ENCODE assay signal across 1 cellular context in the genomic region with DNA sequence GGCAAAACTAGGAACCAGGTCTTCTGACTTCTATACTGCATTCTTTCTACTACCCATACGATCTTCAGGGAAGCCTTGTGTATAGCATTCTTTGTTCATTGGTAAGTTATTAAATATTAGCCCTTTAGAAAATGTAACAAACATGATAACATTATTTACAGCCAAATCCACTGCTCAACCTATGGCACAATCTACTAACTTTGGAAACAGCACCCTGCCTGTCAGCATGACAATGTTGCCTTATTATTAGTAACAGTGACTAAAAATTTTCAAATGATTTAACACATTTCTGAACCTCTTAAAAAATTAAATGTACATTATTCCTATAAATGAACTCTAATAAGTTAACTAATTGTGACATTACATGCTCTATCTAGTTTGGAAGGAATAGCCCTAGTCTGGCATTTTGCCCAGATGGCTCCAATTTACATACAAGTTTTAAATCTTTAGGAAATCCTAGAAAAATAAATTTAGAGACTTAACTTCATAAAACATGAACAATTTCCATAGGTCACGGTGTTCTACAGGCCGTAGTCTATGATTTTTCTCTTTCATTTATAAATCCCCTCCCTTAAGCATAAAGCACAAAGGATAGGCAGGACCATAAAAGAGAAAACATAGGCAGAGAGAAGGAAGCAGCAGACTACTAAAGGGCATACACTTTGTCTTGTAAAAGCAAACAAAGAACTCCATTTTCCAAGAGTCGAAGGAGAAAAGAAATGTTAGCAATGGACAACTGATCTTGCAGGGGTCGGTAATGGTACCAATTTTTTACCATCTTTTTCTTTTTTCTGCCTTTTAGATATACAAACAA.
TF ChIP-seq lines count a peak whose summit lies in the region.

No MANE protein-coding gene starts in this region.

TF ChIP-seq in IMR-90, 13 proteins besides CTCF, POLR2A, EP300 and RAD21 (continued from another document):
- TF ChIP-seq RFX5 (IDR thresholded peaks at IDR 0.05; ENCODE audit: low read depth, low read length) (no peak), CHD1 (IDR thresholded peaks at IDR 0.05; ENCODE audit: low read depth, low read length) (no peak)
- TF ChIP-seq, protein P1, sequence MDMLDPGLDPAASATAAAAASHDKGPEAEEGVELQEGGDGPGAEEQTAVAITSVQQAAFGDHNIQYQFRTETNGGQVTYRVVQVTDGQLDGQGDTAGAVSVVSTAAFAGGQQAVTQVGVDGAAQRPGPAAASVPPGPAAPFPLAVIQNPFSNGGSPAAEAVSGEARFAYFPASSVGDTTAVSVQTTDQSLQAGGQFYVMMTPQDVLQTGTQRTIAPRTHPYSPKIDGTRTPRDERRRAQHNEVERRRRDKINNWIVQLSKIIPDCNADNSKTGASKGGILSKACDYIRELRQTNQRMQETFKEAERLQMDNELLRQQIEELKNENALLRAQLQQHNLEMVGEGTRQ (IDR thresholded peaks at IDR 0.05; ENCODE audit: low read depth, low read length) = no peak
